8 cellular contexts compared by ENCODE assay signal in genomic region chr15:65133550-65134200, GRCh38. TPM values are rescaled to one million over a fixed set of nuclear protein-coding genes. Genes with fewer than 3 reads are reported as not detected.
DNase-seq lines count a peak whose midpoint lies in the region; ATAC-seq and TF ChIP-seq lines count a peak whose summit lies in the region.

Gene PDCD7 (minus strand): TSS chr15:65133808. CDS start chr15:65133781, 27 bp downstream.

- H3K4me3 Mint-ChIP-seq in activated T-helper 1 cell treated with anti-CD3 and anti-CD28 coated beads, Interleukin-12 subunit alpha, Interleukin-12 subunit beta, Interleukin-2, Interleukin-4 antibody, amounts not matched to agents 30 ng/mL and 10 ng/mL and 1 ng/mL, durations not matched to agents 14 hours and 24 hours and 36 hours, result peak within 1 kb of the TSS; percentile 92
- H3K4me3 Mint-ChIP-seq in naive thymus-derived CD4-positive, alpha-beta T cell, result peak within 1 kb of the TSS; percentile 88 to 100 (median 92)
- peak within 1 kb of the TSS; percentile 92 to 97 for H3K4me3 Mint-ChIP-seq in stimulated activated naive B cell treated with anti-CD40 and anti-IgM and Interleukin-4, amounts not matched to agents 10 μg/mL and 1 μg/mL and 100 μg/mL, for 72 hours

- H3K9me3 Mint-ChIP-seq in activated T-helper 1 cell treated with anti-CD3 and anti-CD28 coated beads, Interleukin-12 subunit alpha, Interleukin-12 subunit beta, Interleukin-2, Interleukin-4 antibody, amounts not matched to agents 30 ng/mL and 10 ng/mL and 1 ng/mL, durations not matched to agents 14 hours and 24 hours and 36 hours, result peaks cover 7% of the 10 kb centered on the region
- H3K9me3 Mint-ChIP-seq in naive thymus-derived CD4-positive, alpha-beta T cell, result peaks cover 0 to 10% (median 5%) of the 10 kb centered on the region in 11 donors
- H3K9me3 Mint-ChIP-seq in stimulated activated naive B cell treated with anti-CD40 and anti-IgM and Interleukin-4, amounts not matched to agents 10 μg/mL and 1 μg/mL and 100 μg/mL, for 72 hours, result peaks cover 6 to 8% of the 10 kb centered on the region in 2 donors

- peaks cover 31% of the 10 kb centered on the region for H3K4me1 Mint-ChIP-seq in activated T-helper 1 cell treated with anti-CD3 and anti-CD28 coated beads, Interleukin-12 subunit alpha, Interleukin-12 subunit beta, Interleukin-2, Interleukin-4 antibody, amounts not matched to agents 30 ng/mL and 10 ng/mL and 1 ng/mL, durations not matched to agents 14 hours and 24 hours and 36 hours (ENCODE audit: low read depth)
- H3K4me1 Mint-ChIP-seq in naive thymus-derived CD4-positive, alpha-beta T cell, result peaks cover 20 to 43% (median 35%) of the 10 kb centered on the region in 7 donors
- peaks cover 15 to 37% of the 10 kb centered on the region in 2 donors for H3K4me1 Mint-ChIP-seq in stimulated activated naive B cell treated with anti-CD40 and anti-IgM and Interleukin-4, amounts not matched to agents 10 μg/mL and 1 μg/mL and 100 μg/mL, for 72 hours

- H3K4me2 ChIP-seq in Karpas-422 (ENCODE audit: low read depth, low read length, poor library complexity, severe bottlenecking), result peak within 1 kb of the TSS; percentile 93
- peak within 1 kb of the TSS; percentile 98 for H3K4me2 ChIP-seq in fibroblast of lung (ENCODE audit: extremely low read depth, insufficient read depth, low read length)

- H2AFZ ChIP-seq in Karpas-422 (ENCODE audit: low read length) (peak within 1 kb of the TSS; percentile 93), fibroblast of lung (ENCODE audit: low read length) (peak within 1 kb of the TSS; percentile 99)

- H3K9ac ChIP-seq in Karpas-422 (ENCODE audit: low read length), result peak within 1 kb of the TSS; percentile 96
- peak within 1 kb of the TSS; percentile 59 for H3K9ac ChIP-seq in fibroblast of lung (ENCODE audit: insufficient read depth, low read length)

- H4K20me1 ChIP-seq in Karpas-422 (ENCODE audit: insufficient read depth, low read depth, low read length) (no peaks in the 10 kb centered on the region), fibroblast of lung (ENCODE audit: control insufficient read depth, extremely low read depth, insufficient read depth, low read length) (no peaks in the 10 kb centered on the region)

- H3K27me3 ChIP-seq in Karpas-422 (ENCODE audit: low read length) (no peaks in the 10 kb centered on the region), fibroblast of lung (ENCODE audit: control insufficient read depth, insufficient read depth, low read length) (no peaks in the 10 kb centered on the region)
- no peaks in the 10 kb centered on the region for H3K27me3 ChIP-seq in naive thymus-derived CD4-positive, alpha-beta T cell (ENCODE audit: control insufficient read depth in 2 of 2, insufficient read depth in 2 of 2, low read length in 2 of 2)

- intact Hi-C loops in activated T-helper 1 cell treated with anti-CD3 and anti-CD28 coated beads, Interleukin-12 subunit alpha, Interleukin-12 subunit beta, Interleukin-2, Interleukin-4 antibody, amounts not matched to agents 30 ng/mL and 10 ng/mL and 1 ng/mL, durations not matched to agents 14 hours and 24 hours and 36 hours (cut with micrococcal nuclease), result loop anchor here (1.0 to 5.0 kb wide), 9 partner anchors 52 to 746 kb away; partner anchors contain the start of genes CLPX, MTFMT, PARP16 and RNU5A-1
- intact Hi-C loops in naive thymus-derived CD4-positive, alpha-beta T cell (cut with micrococcal nuclease), result loop anchor here (1.0 to 10.0 kb wide), 9 partner anchors 52 to 1364 kb away; partner anchors contain the start of genes CLPX (in 2 of the 2), RNU5B-1 (in 2 of the 2), CIAO2A (in 1 of the 2) and PARP16 (in 1 of the 2)

- H3K27ac Mint-ChIP-seq in activated T-helper 1 cell treated with anti-CD3 and anti-CD28 coated beads, Interleukin-12 subunit alpha, Interleukin-12 subunit beta, Interleukin-2, Interleukin-4 antibody, amounts not matched to agents 30 ng/mL and 10 ng/mL and 1 ng/mL, durations not matched to agents 14 hours and 24 hours and 36 hours, result peak within 1 kb of the TSS; percentile 93
- H3K27ac Mint-ChIP-seq in naive thymus-derived CD4-positive, alpha-beta T cell, result peak within 1 kb of the TSS; percentile 90 to 98 (median 96)
- peak within 1 kb of the TSS; percentile 96 for H3K27ac Mint-ChIP-seq in stimulated activated naive B cell treated with anti-CD40 and anti-IgM and Interleukin-4, amounts not matched to agents 10 μg/mL and 1 μg/mL and 100 μg/mL, for 72 hours

- no peak for TF ChIP-seq CTCF in fibroblast of lung (conservative IDR thresholded peaks at IDR 0.05 in 1 of 2, IDR thresholded peaks at IDR 0.05 in 1 of 2; ENCODE audit: low read depth in 1 of 2, low read length in 2 of 2)

- CTCF ChIA-PET in naive thymus-derived CD4-positive, alpha-beta T cell (lab: Charles Lee), result interaction anchor here (0.6 kb wide), 1 partner anchor 313 kb away, joined by 3 read pairs; no protein-coding TSS in a partner anchor

- peaks cover 10% of the 10 kb centered on the region for H3K36me3 Mint-ChIP-seq in activated T-helper 1 cell treated with anti-CD3 and anti-CD28 coated beads, Interleukin-12 subunit alpha, Interleukin-12 subunit beta, Interleukin-2, Interleukin-4 antibody, amounts not matched to agents 30 ng/mL and 10 ng/mL and 1 ng/mL, durations not matched to agents 14 hours and 24 hours and 36 hours (ENCODE audit: low read depth)
- H3K36me3 Mint-ChIP-seq in naive thymus-derived CD4-positive, alpha-beta T cell, result peaks cover 8 to 16% (median 13%) of the 10 kb centered on the region in 5 donors
- peaks cover 17 to 22% of the 10 kb centered on the region in 2 donors for H3K36me3 Mint-ChIP-seq in stimulated activated naive B cell treated with anti-CD40 and anti-IgM and Interleukin-4, amounts not matched to agents 10 μg/mL and 1 μg/mL and 100 μg/mL, for 72 hours

- H3K27ac ChIP-seq in Karpas-422 (ENCODE audit: low read length) (peak within 1 kb of the TSS; percentile 66), fibroblast of lung (ENCODE audit: insufficient read depth, low read length) (peak within 1 kb of the TSS; percentile 75)
- peak within 1 kb of the TSS; percentile 94 for H3K27ac ChIP-seq in naive thymus-derived CD4-positive, alpha-beta T cell (ENCODE audit: low read depth, low read length)

- peak; percentile 85 for ATAC-seq in GM21737 (IDR thresholded peaks at IDR 0.05; ENCODE audit: unreplicated experiment)
- peak; percentile 95 for ATAC-seq in naive thymus-derived CD4-positive, alpha-beta T cell
- peak; percentile 97 to 98 for ATAC-seq in stimulated activated naive B cell treated with anti-CD40 and anti-IgM and Interleukin-4, amounts not matched to agents 10 μg/mL and 1 μg/mL and 100 μg/mL, for 72 hours (replicated peaks)

- DNase-seq in DMS53 treated with DMSO at 0.1 percent for 48 hours (lab: John Stamatoyannopoulos, UW; ENCODE audit: unreplicated experiment), result peak; percentile 68
- DNase-seq in Karpas-422, result peak; percentile 97
- peak; percentile 94 for DNase-seq in RKO (ENCODE audit: low spot score)
- DNase-seq in activated T-helper 1 cell treated with anti-CD3 and anti-CD28 coated beads, Interleukin-12 subunit alpha, Interleukin-12 subunit beta, Interleukin-2, Interleukin-4 antibody, amounts not matched to agents 30 ng/mL and 10 ng/mL and 1 ng/mL, durations not matched to agents 14 hours and 24 hours and 36 hours (ENCODE audit: low spot score), result peak; percentile 80
- DNase-seq in fibroblast of lung (ENCODE audit: low read depth in 2 of 2), result peak; percentile 92 to 93
- peak; percentile 52 to 89 (median 81) for DNase-seq in naive thymus-derived CD4-positive, alpha-beta T cell
- DNase-seq in stimulated activated naive B cell treated with anti-CD40 and anti-IgM and Interleukin-4, amounts not matched to agents 10 μg/mL and 1 μg/mL and 100 μg/mL, for 72 hours, result peak; percentile 81

- peaks cover 45% of the 10 kb centered on the region for H3K79me2 ChIP-seq in Karpas-422 (ENCODE audit: low read length)
- H3K79me2 ChIP-seq in fibroblast of lung (ENCODE audit: control insufficient read depth, insufficient read depth, low read length), result peaks cover 21% of the 10 kb centered on the region

- POLR2A ChIA-PET in naive thymus-derived CD4-positive, alpha-beta T cell (lab: Charles Lee), result interaction anchor here (0.6 to 1.3 kb wide), 9 partner anchors 12 to 1040 kb away, joined by 3 to 7 read pairs (median 4); partner anchors contain the start of genes CIAO2A, CLPX and PARP16

- H3K27me3 Mint-ChIP-seq in activated T-helper 1 cell treated with anti-CD3 and anti-CD28 coated beads, Interleukin-12 subunit alpha, Interleukin-12 subunit beta, Interleukin-2, Interleukin-4 antibody, amounts not matched to agents 30 ng/mL and 10 ng/mL and 1 ng/mL, durations not matched to agents 14 hours and 24 hours and 36 hours (ENCODE audit: insufficient read depth), result peaks cover 2% of the 10 kb centered on the region
- peaks cover 0 to 2% (median 0%) of the 10 kb centered on the region in 5 donors for H3K27me3 Mint-ChIP-seq in naive thymus-derived CD4-positive, alpha-beta T cell
- H3K27me3 Mint-ChIP-seq in stimulated activated naive B cell treated with anti-CD40 and anti-IgM and Interleukin-4, amounts not matched to agents 10 μg/mL and 1 μg/mL and 100 μg/mL, for 72 hours, result no peaks in the 10 kb centered on the region

- no peaks in the 10 kb centered on the region for H3K9me2 ChIP-seq in Karpas-422 (replicated peaks; ENCODE audit: insufficient read depth, low read length)

- H3K4me3 ChIP-seq in Karpas-422 (ENCODE audit: low read length) (peak within 1 kb of the TSS; percentile 94), fibroblast of lung (replicated peaks in 1 of 4; ENCODE audit: control extremely low read depth in 1 of 4, insufficient read depth in 1 of 4, low read depth in 3 of 4, low read length in 4 of 4) (peak within 1 kb of the TSS; percentile 61 to 95 (median 74))
- peak within 1 kb of the TSS; percentile 81 for H3K4me3 ChIP-seq in naive thymus-derived CD4-positive, alpha-beta T cell (ENCODE audit: low read length)

- H3K9me3 ChIP-seq in Karpas-422 (ENCODE audit: low read length), result no peaks in the 10 kb centered on the region
- no peaks in the 10 kb centered on the region for H3K9me3 ChIP-seq in fibroblast of lung (ENCODE audit: control insufficient read depth, insufficient read depth, low read depth, low read length)
- peaks cover 0 to 4% (median 0%) of the 10 kb centered on the region in 3 experiments for H3K9me3 ChIP-seq in naive thymus-derived CD4-positive, alpha-beta T cell (ENCODE audit: control insufficient read depth in 2 of 3, low read length in 3 of 3)

- peaks cover 2% of the 10 kb centered on the region for H3K36me3 ChIP-seq in Karpas-422 (ENCODE audit: insufficient read depth, low read length)
- peaks cover 5% of the 10 kb centered on the region for H3K36me3 ChIP-seq in fibroblast of lung (ENCODE audit: control insufficient read depth, insufficient read depth, low read length)
- H3K36me3 ChIP-seq in naive thymus-derived CD4-positive, alpha-beta T cell (ENCODE audit: control insufficient read depth in 2 of 3, insufficient read depth in 3 of 3, low read length in 3 of 3), result peaks cover 0 to 16% (median 5%) of the 10 kb centered on the region in 3 experiments

- peaks cover 24% of the 10 kb centered on the region for H3K4me1 ChIP-seq in Karpas-422 (ENCODE audit: low read length)
- H3K4me1 ChIP-seq in fibroblast of lung (ENCODE audit: control insufficient read depth, extremely low read depth, insufficient read depth, low read length), result no peaks in the 10 kb centered on the region
- H3K4me1 ChIP-seq in naive thymus-derived CD4-positive, alpha-beta T cell (ENCODE audit: control insufficient read depth in 2 of 2, insufficient read depth in 2 of 2, low read length in 2 of 2), result peaks cover 6 to 14% of the 10 kb centered on the region in 2 donors

RNA-seq across cellular contexts. Expression of gene PDCD7, which starts in this region (rescaled TPM):
- total RNA-seq in Karpas-422 (2014; rRNA removed; shearing (Covaris generic); ENCODE audit: low replicate concordance), result 20.5 and 23.4 TPM in 2 replicates
- total RNA-seq in activated T-helper 1 cell treated with anti-CD3 and anti-CD28 coated beads, Interleukin-12 subunit alpha, Interleukin-12 subunit beta, Interleukin-2, Interleukin-4 antibody, amounts not matched to agents 30 ng/mL and 10 ng/mL and 1 ng/mL, durations not matched to agents 14 hours and 24 hours and 36 hours, result 51.2 and 54.7 TPM in 2 replicates
- 17.0 and 18.5 TPM in 2 replicates for total RNA-seq in fibroblast of lung
- polyA plus RNA-seq in fibroblast of lung, result 21.7 and 23.0 TPM in 2 replicates
- 12.8 and 15.6 TPM in 2 replicates for polyA plus RNA-seq in fibroblast of lung (2012)
- polyA minus RNA-seq in fibroblast of lung (ENCODE audit: low replicate concordance), result 3.2 and 22.8 TPM in 2 replicates
- 10 to 100 TPM; 23.0 to 38.6 (median 36.9) TPM for total RNA-seq in naive thymus-derived CD4-positive, alpha-beta T cell
- polyA plus RNA-seq in naive thymus-derived CD4-positive, alpha-beta T cell, result 10 to 100 TPM; 10.6 to 26.5 TPM

Comparison
In these comparisons a context has a peak if more than half of its experiments do, and no peak if none do; other contexts are left out.
1. Peak in every context shown above with its lines: DNase-seq, ATAC-seq, H3K4me3 ChIP-seq and H3K27ac ChIP-seq.